ENCODE assay signal across 11 cellular contexts in the genomic region with DNA sequence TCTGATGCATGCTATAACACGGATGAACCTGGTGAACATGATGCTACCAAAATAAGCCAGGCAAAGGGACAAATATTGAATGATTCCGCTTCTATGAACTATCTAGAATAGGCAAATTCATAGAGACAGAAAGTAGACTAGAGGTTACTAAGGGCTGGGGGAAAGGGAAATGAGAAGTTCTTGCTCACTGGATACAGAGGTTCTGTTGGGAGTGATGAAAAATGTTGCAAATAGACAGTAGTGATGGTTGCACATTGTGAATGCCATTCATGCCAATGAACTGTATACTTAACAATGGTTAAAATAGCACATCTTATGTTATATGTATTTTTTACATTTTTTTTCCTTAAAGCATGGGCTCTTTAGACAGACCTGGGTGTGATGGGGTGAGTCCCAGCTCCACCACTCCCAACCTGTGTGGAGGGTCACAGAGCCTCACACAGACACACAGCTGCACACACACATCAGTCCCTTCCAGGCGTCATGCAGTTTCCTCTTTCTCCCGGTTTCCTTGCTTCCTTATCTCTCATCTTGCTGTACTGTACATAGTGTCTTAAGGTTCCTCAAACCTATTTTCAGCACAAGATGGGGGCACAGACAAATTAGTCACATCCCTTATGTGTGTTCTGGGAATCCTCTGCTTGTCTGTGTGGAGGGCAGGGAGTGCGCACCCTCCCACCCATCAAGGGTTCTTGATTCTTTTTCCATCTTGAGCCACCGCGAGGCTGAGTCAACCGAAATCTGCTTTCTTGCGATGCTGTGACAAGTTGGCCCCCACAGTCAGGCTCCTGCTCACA.
DNase-seq lines count a peak whose midpoint lies in the region; ATAC-seq, FAIRE-seq and TF ChIP-seq lines count a peak whose summit lies in the region.
"Had no signal": no experiment of that assay in that cellular context is flagged by ENCODE, and none has a peak within 500 bp of the region (broad histone marks: within the 10 kb centered on the region; RNA-seq: fewer than 3 reads in every experiment).

No MANE protein-coding gene starts in this region.

- no peak for DNase-seq in left cardiac atrium
- no peak for DNase-seq in Right ventricle myocardium superior
- peak; percentile 9 for DNase-seq in activated T-helper 9 cell treated with anti-CD3 and anti-CD28 coated beads, Interleukin-2, amount 50 U/mL, for 16 hours (ENCODE audit: low read depth)
- DNase-seq in occipital lobe (lab: John Stamatoyannopoulos, UW), result peak; percentile 44
- peak; percentile 43 for DNase-seq in superior temporal gyrus (ENCODE audit: extremely low spot score)
- DNase-seq in globus pallidus (ENCODE audit: low spot score), result no peak
- no peak for DNase-seq in mucosa of gallbladder (ENCODE audit: low spot score)
- DNase-seq in GM12892 (ENCODE audit: insufficient read length), result no peak
- DNase-seq: foreskin keratinocyte, small intestine had no signal

- no peak for TF ChIP-seq POLR2A in GM12892 (IDR thresholded peaks at IDR 0.05; ENCODE audit: low read depth, low read length)

- intact Hi-C loops in left cardiac atrium (cut with DNase I), result no loop called here
- intact Hi-C loops in Right ventricle myocardium superior (cut with DNase I), result loop anchor here (5.0 kb wide), 1 partner anchor 147 kb away; no protein-coding TSS in a partner anchor

- peak; percentile 30 to 51 for ATAC-seq in left cardiac atrium
- no peak for ATAC-seq in Right ventricle myocardium superior (ENCODE audit: poor library complexity)
- ATAC-seq: foreskin keratinocyte had no signal

- no peak for FAIRE-seq in GM12892 (lab: Jason Lieb, UNC)
- FAIRE-seq: bronchial epithelial cell, small intestine had no signal

Comparison
In these comparisons a context has a peak if more than half of its experiments do, and no peak if none do; other contexts are left out.
1. DNase-seq: peak in activated T-helper 9 cell treated with anti-CD3 and anti-CD28 coated beads, Interleukin-2, amount 50 U/mL, for 16 hours (single experiment), occipital lobe (single experiment) and superior temporal gyrus (single experiment); none in left cardiac atrium (single experiment), Right ventricle myocardium superior (single experiment), globus pallidus (single experiment), mucosa of gallbladder (single experiment) and GM12892 (single experiment).